9 cellular contexts compared by ENCODE assay signal in genomic region chrX:153885208-153885787, GRCh38. TPM values are rescaled to one million over a fixed set of nuclear protein-coding genes. Genes with fewer than 3 reads are reported as not detected.
DNase-seq lines count a peak whose midpoint lies in the region; ATAC-seq and TF ChIP-seq lines count a peak whose summit lies in the region.
"Had no signal": no experiment of that assay in that cellular context is flagged by ENCODE, and none has a peak within 500 bp of the region (broad histone marks: within the 10 kb centered on the region; RNA-seq: fewer than 3 reads in every experiment).

No MANE protein-coding gene starts in this region.

- peak overlapping the region; percentile 42 to 50 for H3K4me3 ChIP-seq in foreskin fibroblast (ENCODE audit: low read depth in 1 of 2, low read length in 2 of 2)

- H3K4me1 Mint-ChIP-seq in activated CD4-positive, alpha-beta T cell treated with anti-CD3 and anti-CD28 coated beads, Interleukin-2, amount 10 ng/mL, durations not matched to agents 24 days and 14 days: peaks cover 2% of the 10 kb centered on the region
- H3K4me1 Mint-ChIP-seq in stimulated activated effector memory CD8-positive, alpha-beta T cell treated with anti-CD3 and anti-CD28 coated beads, Interleukin-12 subunit alpha, Interleukin-12 subunit beta, amount 100 ng/mL, for 72 hours: no peaks in the 10 kb centered on the region

- H3K36me3 Mint-ChIP-seq in activated CD4-positive, alpha-beta T cell treated with anti-CD3 and anti-CD28 coated beads, Interleukin-2, amount 10 ng/mL, durations not matched to agents 24 days and 14 days (ENCODE audit: low read depth): no peaks in the 10 kb centered on the region
- no peaks in the 10 kb centered on the region for H3K36me3 Mint-ChIP-seq in stimulated activated effector memory CD8-positive, alpha-beta T cell treated with anti-CD3 and anti-CD28 coated beads, Interleukin-12 subunit alpha, Interleukin-12 subunit beta, amount 100 ng/mL, for 72 hours

- no peaks in the 10 kb centered on the region for H3K9me3 Mint-ChIP-seq in activated CD4-positive, alpha-beta T cell treated with anti-CD3 and anti-CD28 coated beads, Interleukin-2, amount 10 ng/mL, durations not matched to agents 24 days and 14 days
- no peaks in the 10 kb centered on the region for H3K9me3 Mint-ChIP-seq in stimulated activated effector memory CD8-positive, alpha-beta T cell treated with anti-CD3 and anti-CD28 coated beads, Interleukin-12 subunit alpha, Interleukin-12 subunit beta, amount 100 ng/mL, for 72 hours

- intact Hi-C loops in activated CD4-positive, alpha-beta T cell treated with anti-CD3 and anti-CD28 coated beads, Interleukin-2, amount 10 ng/mL, durations not matched to agents 24 days and 14 days (cut with micrococcal nuclease): no loop called here

- no peak overlapping the region for H3K27ac Mint-ChIP-seq in activated CD4-positive, alpha-beta T cell treated with anti-CD3 and anti-CD28 coated beads, Interleukin-2, amount 10 ng/mL, durations not matched to agents 24 days and 14 days
- H3K27ac Mint-ChIP-seq in stimulated activated effector memory CD8-positive, alpha-beta T cell treated with anti-CD3 and anti-CD28 coated beads, Interleukin-12 subunit alpha, Interleukin-12 subunit beta, amount 100 ng/mL, for 72 hours: no peak overlapping the region

- CTCF ChIA-PET in RWPE1 (lab: Yijun Ruan, JAX): interaction anchor here (0.6 to 1.0 kb wide), 4 partner anchors 64 to 126 kb away, joined by 3 to 6 read pairs (median 4); no protein-coding TSS in a partner anchor

- H3K27me3 Mint-ChIP-seq in activated CD4-positive, alpha-beta T cell treated with anti-CD3 and anti-CD28 coated beads, Interleukin-2, amount 10 ng/mL, durations not matched to agents 24 days and 14 days: peaks cover 26% of the 10 kb centered on the region

- ATAC-seq in stimulated activated effector memory CD8-positive, alpha-beta T cell treated with anti-CD3 and anti-CD28 coated beads, Interleukin-12 subunit alpha, Interleukin-12 subunit beta, amount 100 ng/mL, for 72 hours: peak; percentile 64
- ATAC-seq in HG03280 (IDR thresholded peaks at IDR 0.05; ENCODE audit: unreplicated experiment): no peak
- no peak for ATAC-seq in HG03342 (IDR thresholded peaks at IDR 0.05; ENCODE audit: unreplicated experiment)

- DNase-seq in activated CD4-positive, alpha-beta T cell treated with anti-CD3 and anti-CD28 coated beads, Interleukin-2, amount 10 ng/mL, durations not matched to agents 24 days and 14 days: peak; percentile 66
- no peak for DNase-seq in activated CD4-positive, alpha-beta T cell treated with anti-CD3 and anti-CD28 coated beads for 4 hours
- DNase-seq in RWPE1 (ENCODE audit: low spot score) (no peak), foreskin fibroblast (no peak), DMS153 treated with DMSO at 0.1 percent for 48 hours (lab: John Stamatoyannopoulos, UW; ENCODE audit: unreplicated experiment) (no peak)
- no peak for DNase-seq in stimulated activated effector memory CD8-positive, alpha-beta T cell treated with anti-CD3 and anti-CD28 coated beads, Interleukin-12 subunit alpha, Interleukin-12 subunit beta, amount 100 ng/mL, for 72 hours (ENCODE audit: low spot score in 2 of 2)

- peak overlapping the region; percentile 66 for H3K27ac ChIP-seq in RWPE1

- POLR2A ChIA-PET in RWPE1 (lab: Yijun Ruan, JAX; ENCODE audit: low non-redundant PET): no interaction called here

- peak overlapping the region; percentile 57 for H3K4me3 Mint-ChIP-seq in activated CD4-positive, alpha-beta T cell treated with anti-CD3 and anti-CD28 coated beads, Interleukin-2, amount 10 ng/mL, durations not matched to agents 24 days and 14 days
- peak overlapping the region; percentile 46 for H3K4me3 Mint-ChIP-seq in stimulated activated effector memory CD8-positive, alpha-beta T cell treated with anti-CD3 and anti-CD28 coated beads, Interleukin-12 subunit alpha, Interleukin-12 subunit beta, amount 100 ng/mL, for 72 hours

- TF ChIP-seq CTCF in RWPE1 (conservative IDR thresholded peaks at IDR 0.05; ENCODE audit: low read depth) (no peak), foreskin fibroblast (IDR thresholded peaks at IDR 0.05; ENCODE audit: low read depth, low read length) (no peak)

RNA-seq across cellular contexts. Expression of gene L1CAM, which starts 0.7 kb away (rescaled TPM):
- 1.3 and 1.6 TPM in 2 replicates for total RNA-seq in activated CD4-positive, alpha-beta T cell treated with anti-CD3 and anti-CD28 coated beads, Interleukin-2, amount 10 ng/mL, durations not matched to agents 24 days and 14 days

RNA-seq across cellular contexts. Expression of gene AVPR2, which starts 19.2 kb away (rescaled TPM):
- total RNA-seq in activated CD4-positive, alpha-beta T cell treated with anti-CD3 and anti-CD28 coated beads, Interleukin-2, amount 10 ng/mL, durations not matched to agents 24 days and 14 days: not detected in 2 replicates
- total RNA-seq: fibroblast of lung had no signal

RNA-seq across cellular contexts. Expression of gene ARHGAP4, which starts 40.8 kb away (rescaled TPM):
- 135 and 137 TPM in 2 replicates for total RNA-seq in activated CD4-positive, alpha-beta T cell treated with anti-CD3 and anti-CD28 coated beads, Interleukin-2, amount 10 ng/mL, durations not matched to agents 24 days and 14 days

RNA-seq across cellular contexts. Expression of gene NAA10, which starts 49.5 kb away (rescaled TPM):
- total RNA-seq in activated CD4-positive, alpha-beta T cell treated with anti-CD3 and anti-CD28 coated beads, Interleukin-2, amount 10 ng/mL, durations not matched to agents 24 days and 14 days: 153 and 168 TPM in 2 replicates

RNA-seq across cellular contexts. Expression of gene PDZD4, which starts 55.0 kb away (rescaled TPM):
- total RNA-seq in activated CD4-positive, alpha-beta T cell treated with anti-CD3 and anti-CD28 coated beads, Interleukin-2, amount 10 ng/mL, durations not matched to agents 24 days and 14 days: 0.26 and 0.58 TPM in 2 replicates
